Comparison of ENCODE assay signal across 8 cellular contexts in genomic region chr11:97247601-97248000, GRCh38.
"Had no signal": no experiment of that assay in that cellular context is flagged by ENCODE, and none has a peak within 500 bp of the region (broad histone marks: within the 10 kb centered on the region; RNA-seq: fewer than 3 reads in every experiment).

No MANE protein-coding gene starts in this region.

- H3K4me3 ChIP-seq: GM12878 had no signal

- ATAC-seq: GM12878 had no signal

- DNase-seq: GDM1, GF-D8 had no signal

- FAIRE-seq: G401.6, GM12878, GM12891, GM12892, GM18507, GM19239 had no signal
